Comparison of ENCODE assay signal across 8 cellular contexts in the genomic region with DNA sequence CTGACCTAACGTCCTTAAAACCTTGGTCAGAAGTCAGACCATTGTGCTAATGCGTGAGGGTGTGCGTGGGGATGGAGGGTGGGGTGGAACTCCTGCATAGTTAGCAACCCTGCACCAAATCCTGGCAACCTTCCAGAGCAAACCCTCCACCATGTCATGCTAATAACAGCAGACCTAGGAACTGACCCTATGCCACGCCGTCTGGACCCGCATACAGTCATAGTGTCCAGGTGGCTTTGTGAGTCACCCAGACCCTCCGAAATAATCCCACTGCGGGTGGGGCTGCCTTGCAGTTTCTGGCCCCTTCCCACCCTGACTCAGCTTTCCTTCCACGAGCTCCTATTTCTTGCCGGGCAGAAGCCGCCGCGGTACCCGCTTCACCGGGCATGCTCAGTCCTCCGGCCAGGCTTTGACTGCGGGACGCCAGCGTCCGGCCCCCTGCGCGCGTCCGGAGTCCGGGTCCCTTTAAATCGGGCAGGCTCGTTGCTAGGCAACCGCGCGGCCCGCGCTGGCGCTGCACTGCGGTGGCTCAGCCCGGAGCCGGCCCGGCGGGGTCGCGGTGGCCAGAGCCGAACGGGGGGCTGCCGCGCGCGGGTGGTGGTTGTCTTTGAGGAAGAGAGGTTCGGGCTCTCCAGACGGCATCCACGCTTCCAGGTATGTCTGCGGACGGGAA. TPM values are rescaled to one million over a fixed set of nuclear protein-coding genes. Genes with fewer than 3 reads are reported as not detected.
DNase-seq lines count a peak whose midpoint lies in the region; ATAC-seq, FAIRE-seq and TF ChIP-seq lines count a peak whose summit lies in the region.

A gene (plus strand): TSS at position 493 of the 673 bp plus-strand sequence. CDS start 7,619 bp downstream, outside the sequence.

- peak within 1 kb of the TSS; percentile 41 for H2AFZ ChIP-seq in osteoblast (ENCODE audit: low read length)
- H2AFZ ChIP-seq in OCI-LY7 (ENCODE audit: low read length), result no peak within 1 kb of the TSS

- ATAC-seq in activated CD8-positive, alpha-beta memory T cell treated with anti-CD3 and anti-CD28 coated beads, Interleukin-2, amount 10 ng/mL, durations not matched to agents 7 days and 5 days, result peak; percentile 39

- no peaks in the 10 kb centered on the region for H3K36me3 Mint-ChIP-seq in activated CD8-positive, alpha-beta memory T cell treated with anti-CD3 and anti-CD28 coated beads, Interleukin-2, amount 10 ng/mL, durations not matched to agents 7 days and 5 days
- no peaks in the 10 kb centered on the region for H3K36me3 Mint-ChIP-seq in glutamatergic neuron (ENCODE audit: unreplicated experiment)

- H3K4me3 ChIP-seq in HEK293 (ENCODE audit: low read depth, low read length), result peak within 1 kb of the TSS; percentile 42
- H3K4me3 ChIP-seq in osteoblast (ENCODE audit: insufficient read depth, low read length), result peak within 1 kb of the TSS; percentile 48
- H3K4me3 ChIP-seq in OCI-LY7 (ENCODE audit: low read depth, low read length, poor library complexity, severe bottlenecking), result no peak within 1 kb of the TSS

- no peak for TF ChIP-seq CTCF in HEK293 (tag by site-specific recombination; IDR thresholded peaks at IDR 0.05)
- TF ChIP-seq CTCF in glutamatergic neuron (IDR thresholded peaks at IDR 0.05; ENCODE audit: partially characterized antibody, unreplicated experiment), result no peak
- TF ChIP-seq CTCF in osteoblast (IDR thresholded peaks at IDR 0.05; ENCODE audit: extremely low read depth, low read depth, low read length), result no peak
- no peak for TF ChIP-seq CTCF in D721Med (IDR thresholded peaks at IDR 0.05; ENCODE audit: insufficient read depth, missing control alignments)
- no peak for TF ChIP-seq CTCF in OCI-LY7 (conservative IDR thresholded peaks at IDR 0.05; ENCODE audit: low read length)

- H3K27ac Mint-ChIP-seq in activated CD8-positive, alpha-beta memory T cell treated with anti-CD3 and anti-CD28 coated beads, Interleukin-2, amount 10 ng/mL, durations not matched to agents 7 days and 5 days, result no peak within 1 kb of the TSS
- H3K27ac Mint-ChIP-seq in glutamatergic neuron (ENCODE audit: unreplicated experiment), result no peak within 1 kb of the TSS

- CTCF ChIA-PET in HEK293 (lab: Yijun Ruan, JAX) (no interaction called here), OCI-LY7 (lab: Charles Lee; ENCODE audit: unreplicated experiment) (no interaction called here)
- CTCF ChIA-PET in activated CD8-positive, alpha-beta memory T cell treated with anti-CD3 and anti-CD28 coated beads, Interleukin-2, amount 10 ng/mL, durations not matched to agents 7 days and 5 days (lab: Charles Lee), result no interaction called here

- H3K27ac ChIP-seq in HEK293 (ENCODE audit: extremely low read depth, low read depth, low read length) (no peak within 1 kb of the TSS; the same call in 1 of the 2 replicates), osteoblast (ENCODE audit: low read depth, low read length) (no peak within 1 kb of the TSS), OCI-LY7 (ENCODE audit: low read depth, low read length, poor library complexity, severe bottlenecking) (no peak within 1 kb of the TSS)

- no peaks in the 10 kb centered on the region for H3K9me2 ChIP-seq in OCI-LY7 (ENCODE audit: insufficient read depth, low read length)

- peaks cover 16% of the 10 kb centered on the region for H3K27me3 Mint-ChIP-seq in activated CD8-positive, alpha-beta memory T cell treated with anti-CD3 and anti-CD28 coated beads, Interleukin-2, amount 10 ng/mL, durations not matched to agents 7 days and 5 days
- peaks cover 2% of the 10 kb centered on the region for H3K27me3 Mint-ChIP-seq in glutamatergic neuron (ENCODE audit: unreplicated experiment)

- H4K20me1 ChIP-seq in osteoblast (ENCODE audit: insufficient read depth, low read length) (no peaks in the 10 kb centered on the region), OCI-LY7 (ENCODE audit: insufficient read depth, low read length) (no peaks in the 10 kb centered on the region)

- H3K27me3 ChIP-seq in osteoblast (ENCODE audit: insufficient read depth, low read length), result no peaks in the 10 kb centered on the region

- H3K4me1 Mint-ChIP-seq in activated CD8-positive, alpha-beta memory T cell treated with anti-CD3 and anti-CD28 coated beads, Interleukin-2, amount 10 ng/mL, durations not matched to agents 7 days and 5 days, result no peaks in the 10 kb centered on the region
- no peaks in the 10 kb centered on the region for H3K4me1 Mint-ChIP-seq in glutamatergic neuron (ENCODE audit: low read depth, unreplicated experiment)

- H3K36me3 ChIP-seq in HEK293 (ENCODE audit: control insufficient read depth in 2 of 2, insufficient read depth in 1 of 2, low read length in 2 of 2) (no peaks in the 10 kb centered on the region), osteoblast (ENCODE audit: insufficient read depth, low read length) (no peaks in the 10 kb centered on the region), OCI-LY7 (ENCODE audit: insufficient read depth, low read length) (no peaks in the 10 kb centered on the region)

- H3K9me3 Mint-ChIP-seq in activated CD8-positive, alpha-beta memory T cell treated with anti-CD3 and anti-CD28 coated beads, Interleukin-2, amount 10 ng/mL, durations not matched to agents 7 days and 5 days (ENCODE audit: low read depth), result no peaks in the 10 kb centered on the region
- no peaks in the 10 kb centered on the region for H3K9me3 Mint-ChIP-seq in glutamatergic neuron (ENCODE audit: unreplicated experiment)

- H3K9me3 ChIP-seq in HEK293 (ENCODE audit: control insufficient read depth, insufficient read depth, low read depth, low read length) (no peaks in the 10 kb centered on the region), osteoblast (ENCODE audit: low read depth, low read length) (no peaks in the 10 kb centered on the region), OCI-LY7 (ENCODE audit: low read length) (no peaks in the 10 kb centered on the region)

- no peak for FAIRE-seq in D721Med (lab: Jason Lieb, UNC)

- H3K79me2 ChIP-seq in osteoblast (ENCODE audit: insufficient read depth, low read length) (no peaks in the 10 kb centered on the region), OCI-LY7 (ENCODE audit: insufficient read depth, low read depth, low read length) (no peaks in the 10 kb centered on the region)

- no peaks in the 10 kb centered on the region; the same call in 1 of the 2 replicates for H3K4me1 ChIP-seq in HEK293 (ENCODE audit: control insufficient read depth, insufficient read depth, low read length)
- no peaks in the 10 kb centered on the region for H3K4me1 ChIP-seq in osteoblast (ENCODE audit: insufficient read depth, low read length)
- H3K4me1 ChIP-seq in OCI-LY7 (ENCODE audit: insufficient read depth, low read length, poor library complexity, severe bottlenecking), result no peaks in the 10 kb centered on the region

- DNase-seq in D341Med (ENCODE audit: low spot score), result peak; percentile 51
- DNase-seq in activated CD8-positive, alpha-beta memory T cell treated with anti-CD3 and anti-CD28 coated beads, Interleukin-2, amount 10 ng/mL, durations not matched to agents 7 days and 5 days, result peak; percentile 39
- DNase-seq in glutamatergic neuron, result peak; percentile 78
- no peak for DNase-seq in osteoblast (ENCODE audit: insufficient read length, low spot score, missing footprints)
- no peak for DNase-seq in D721Med (ENCODE audit: insufficient read length, low spot score)
- DNase-seq in OCI-LY7 (ENCODE audit: low spot score), result no peak
- DNase-seq in NCI-H510A treated with DMSO at 0.1 percent for 48 hours (lab: John Stamatoyannopoulos, UW), result no peak

- intact Hi-C loops in OCI-LY7 (cut with micrococcal nuclease; ENCODE audit: unreplicated experiment), result no loop called here

- POLR2A ChIA-PET in HEK293 (lab: Yijun Ruan, JAX), result no interaction called here
- POLR2A ChIA-PET in OCI-LY7 (lab: Charles Lee), result no interaction called here

- H3K4me3 Mint-ChIP-seq in activated CD8-positive, alpha-beta memory T cell treated with anti-CD3 and anti-CD28 coated beads, Interleukin-2, amount 10 ng/mL, durations not matched to agents 7 days and 5 days, result no peak within 1 kb of the TSS
- H3K4me3 Mint-ChIP-seq in glutamatergic neuron (ENCODE audit: unreplicated experiment), result peak within 1 kb of the TSS; percentile 65

- BruUV-seq in OCI-LY7 (replicated peaks; lab: Mats Ljungman, UMichigan), result no TSS peak

- peak within 1 kb of the TSS; percentile 63 for H3K4me2 ChIP-seq in osteoblast (ENCODE audit: insufficient read depth, low read length)
- H3K4me2 ChIP-seq in OCI-LY7 (ENCODE audit: low read length), result no peak within 1 kb of the TSS

TF ChIP-seq in HEK293, 187 proteins besides CTCF, POLR2A, EP300 and RAD21:
- TF ChIP-seq FEZF1 (tag by site-specific recombination; IDR thresholded peaks at IDR 0.05), result no peak
- no peak for TF ChIP-seq GLI2 (tag by site-specific recombination; IDR thresholded peaks at IDR 0.05; ENCODE audit: borderline replicate concordance, low read depth)
- no peak for TF ChIP-seq ZFP41 (tag by site-specific recombination; IDR thresholded peaks at IDR 0.05; ENCODE audit: borderline replicate concordance)
- TF ChIP-seq GLIS1 (tag by site-specific recombination; IDR thresholded peaks at IDR 0.05), result peak; percentile 28; the same call in 1 of the 2 replicates
- peak; percentile 32; the same call in 1 of the 2 replicates for TF ChIP-seq ZNF335 (tag by site-specific recombination; conservative IDR thresholded peaks at IDR 0.05)
- peak; percentile 1; the same call in 1 of the 2 replicates for TF ChIP-seq GLIS2 (tag by site-specific recombination; IDR thresholded peaks at IDR 0.05)
- TF ChIP-seq ZNF175 (tag by site-specific recombination; IDR thresholded peaks at IDR 0.05), result no peak
- TF ChIP-seq ZEB2 (tag by site-specific recombination; IDR thresholded peaks at IDR 0.05), result 0 out of 2 replicates have a peak, but pooled peaks have one; percentile 39
- TF ChIP-seq, protein P1, sequence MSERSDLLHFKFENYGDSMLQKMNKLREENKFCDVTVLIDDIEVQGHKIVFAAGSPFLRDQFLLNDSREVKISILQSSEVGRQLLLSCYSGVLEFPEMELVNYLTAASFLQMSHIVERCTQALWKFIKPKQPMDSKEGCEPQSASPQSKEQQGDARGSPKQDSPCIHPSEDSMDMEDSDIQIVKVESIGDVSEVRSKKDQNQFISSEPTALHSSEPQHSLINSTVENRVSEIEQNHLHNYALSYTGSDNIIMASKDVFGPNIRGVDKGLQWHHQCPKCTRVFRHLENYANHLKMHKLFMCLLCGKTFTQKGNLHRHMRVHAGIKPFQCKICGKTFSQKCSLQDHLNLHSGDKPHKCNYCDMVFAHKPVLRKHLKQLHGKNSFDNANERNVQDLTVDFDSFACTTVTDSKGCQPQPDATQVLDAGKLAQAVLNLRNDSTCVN (tag by site-specific recombination; optimal IDR thresholded peaks at IDR 0.05), result peak; percentile 60
- TF ChIP-seq ZIC2 (tag by site-specific recombination; IDR thresholded peaks at IDR 0.05), result 0 out of 2 replicates have a peak, but pooled peaks have one; percentile 16

RNA-seq across cellular contexts. Expression of the gene that starts here (rescaled TPM):
- not detected for total RNA-seq in activated CD8-positive, alpha-beta memory T cell treated with anti-CD3 and anti-CD28 coated beads, Interleukin-2, amount 10 ng/mL, durations not matched to agents 7 days and 5 days
- 0.69 TPM for total RNA-seq in glutamatergic neuron (ENCODE audit: unreplicated experiment)
- total RNA-seq in osteoblast, result 0.36 and 0.59 TPM in 2 replicates
- total RNA-seq in OCI-LY7 (2014; rRNA removed; shearing (Covaris generic)), result not detected in 2 replicates
- total RNA-seq in OCI-LY7 (2022), result not detected in 2 replicates

Comparison
In these comparisons a context has a peak if more than half of its experiments do, and no peak if none do; other contexts are left out.
1. Peak in DNase-seq and ATAC-seq in activated CD8-positive, alpha-beta memory T cell treated with anti-CD3 and anti-CD28 coated beads, Interleukin-2, amount 10 ng/mL, durations not matched to agents 7 days and 5 days; RNA of the gene not detected or under 1 TPM.
2. Peak in DNase-seq in glutamatergic neuron; RNA of the gene not detected or under 1 TPM.